ENCODE assay signal across 2 cellular contexts in the genomic region with DNA sequence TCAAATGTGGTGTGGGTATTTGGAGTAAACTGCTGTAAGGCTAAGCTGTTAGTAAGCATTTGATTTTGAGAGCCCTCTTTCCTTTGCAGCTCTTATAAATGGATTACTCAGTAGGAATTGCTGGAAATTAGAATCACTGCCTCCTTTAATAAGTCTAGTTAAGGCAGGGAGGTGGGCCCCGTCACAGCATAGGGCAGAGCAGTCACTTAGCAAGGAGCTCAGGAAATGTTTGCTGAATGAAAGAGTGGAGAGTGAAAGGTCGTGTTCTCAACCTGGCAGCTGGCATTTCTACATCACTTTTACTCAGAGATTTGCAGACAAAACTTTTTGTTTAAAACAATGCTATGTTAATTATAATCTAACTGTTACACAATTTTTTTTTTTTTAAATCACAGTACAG.
TF ChIP-seq lines count a peak whose summit lies in the region.

No MANE protein-coding gene starts in this region.

TF ChIP-seq in HepG2, 621 proteins besides CTCF, POLR2A, EP300 and RAD21 (continued from another document):
- TF ChIP-seq TMF1 (CRISPR knock-in tag; IDR thresholded peaks at IDR 0.05; ENCODE audit: low read depth) (no peak), HOXA9 (CRISPR knock-in tag; IDR thresholded peaks at IDR 0.05; ENCODE audit: borderline replicate concordance) (no peak), RBAK (CRISPR knock-in tag; IDR thresholded peaks at IDR 0.05) (no peak), CREM (IDR thresholded peaks at IDR 0.05) (no peak), CREM (CRISPR knock-in tag; IDR thresholded peaks at IDR 0.05) (no peak), CREBL2 (CRISPR knock-in tag; IDR thresholded peaks at IDR 0.05; ENCODE audit: borderline replicate concordance) (no peak), SETDB1 (CRISPR knock-in tag; IDR thresholded peaks at IDR 0.05; ENCODE audit: borderline replicate concordance) (no peak), PAF1 (CRISPR knock-in tag; IDR thresholded peaks at IDR 0.05) (no peak), ZNF792 (CRISPR knock-in tag; IDR thresholded peaks at IDR 0.05) (no peak), NFAT5 (CRISPR knock-in tag; IDR thresholded peaks at IDR 0.05) (no peak), ZUFSP (CRISPR knock-in tag; IDR thresholded peaks at IDR 0.05; ENCODE audit: borderline replicate concordance) (no peak), HNRNPL (IDR thresholded peaks at IDR 0.05; ENCODE audit: low read depth, low read length) (no peak), ZNF143 (CRISPR knock-in tag; IDR thresholded peaks at IDR 0.05) (no peak)
- TF ChIP-seq, protein P1, sequence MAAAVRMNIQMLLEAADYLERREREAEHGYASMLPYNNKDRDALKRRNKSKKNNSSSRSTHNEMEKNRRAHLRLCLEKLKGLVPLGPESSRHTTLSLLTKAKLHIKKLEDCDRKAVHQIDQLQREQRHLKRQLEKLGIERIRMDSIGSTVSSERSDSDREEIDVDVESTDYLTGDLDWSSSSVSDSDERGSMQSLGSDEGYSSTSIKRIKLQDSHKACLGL (CRISPR knock-in tag; IDR thresholded peaks at IDR 0.05), result no peak
- TF ChIP-seq, protein P2, sequence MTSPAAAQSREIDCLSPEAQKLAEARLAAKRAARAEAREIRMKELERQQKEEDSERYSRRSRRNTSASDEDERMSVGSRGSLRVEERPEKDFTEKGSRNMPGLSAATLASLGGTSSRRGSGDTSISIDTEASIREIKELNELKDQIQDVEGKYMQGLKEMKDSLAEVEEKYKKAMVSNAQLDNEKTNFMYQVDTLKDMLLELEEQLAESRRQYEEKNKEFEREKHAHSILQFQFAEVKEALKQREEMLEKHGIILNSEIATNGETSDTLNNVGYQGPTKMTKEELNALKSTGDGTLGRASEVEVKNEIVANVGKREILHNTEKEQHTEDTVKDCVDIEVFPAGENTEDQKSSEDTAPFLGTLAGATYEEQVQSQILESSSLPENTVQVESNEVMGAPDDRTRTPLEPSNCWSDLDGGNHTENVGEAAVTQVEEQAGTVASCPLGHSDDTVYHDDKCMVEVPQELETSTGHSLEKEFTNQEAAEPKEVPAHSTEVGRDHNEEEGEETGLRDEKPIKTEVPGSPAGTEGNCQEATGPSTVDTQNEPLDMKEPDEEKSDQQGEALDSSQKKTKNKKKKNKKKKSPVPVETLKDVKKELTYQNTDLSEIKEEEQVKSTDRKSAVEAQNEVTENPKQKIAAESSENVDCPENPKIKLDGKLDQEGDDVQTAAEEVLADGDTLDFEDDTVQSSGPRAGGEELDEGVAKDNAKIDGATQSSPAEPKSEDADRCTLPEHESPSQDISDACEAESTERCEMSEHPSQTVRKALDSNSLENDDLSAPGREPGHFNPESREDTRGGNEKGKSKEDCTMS (CRISPR knock-in tag; conservative IDR thresholded peaks at IDR 0.05), result no peak

TF ChIP-seq in GM12891, 5 proteins besides CTCF, POLR2A, EP300 and RAD21 (continued from another document):
- TF ChIP-seq SPI1 (IDR thresholded peaks at IDR 0.05; ENCODE audit: low read depth, low read length), result no peak
- no peak for TF ChIP-seq PAX5 (IDR thresholded peaks at IDR 0.05; ENCODE audit: insufficient read depth, low read length, severe bottlenecking)
- no peak for TF ChIP-seq TAF1 (IDR thresholded peaks at IDR 0.05; ENCODE audit: low read depth, low read length)
